11 cellular contexts compared by ENCODE assay signal in the genomic region with DNA sequence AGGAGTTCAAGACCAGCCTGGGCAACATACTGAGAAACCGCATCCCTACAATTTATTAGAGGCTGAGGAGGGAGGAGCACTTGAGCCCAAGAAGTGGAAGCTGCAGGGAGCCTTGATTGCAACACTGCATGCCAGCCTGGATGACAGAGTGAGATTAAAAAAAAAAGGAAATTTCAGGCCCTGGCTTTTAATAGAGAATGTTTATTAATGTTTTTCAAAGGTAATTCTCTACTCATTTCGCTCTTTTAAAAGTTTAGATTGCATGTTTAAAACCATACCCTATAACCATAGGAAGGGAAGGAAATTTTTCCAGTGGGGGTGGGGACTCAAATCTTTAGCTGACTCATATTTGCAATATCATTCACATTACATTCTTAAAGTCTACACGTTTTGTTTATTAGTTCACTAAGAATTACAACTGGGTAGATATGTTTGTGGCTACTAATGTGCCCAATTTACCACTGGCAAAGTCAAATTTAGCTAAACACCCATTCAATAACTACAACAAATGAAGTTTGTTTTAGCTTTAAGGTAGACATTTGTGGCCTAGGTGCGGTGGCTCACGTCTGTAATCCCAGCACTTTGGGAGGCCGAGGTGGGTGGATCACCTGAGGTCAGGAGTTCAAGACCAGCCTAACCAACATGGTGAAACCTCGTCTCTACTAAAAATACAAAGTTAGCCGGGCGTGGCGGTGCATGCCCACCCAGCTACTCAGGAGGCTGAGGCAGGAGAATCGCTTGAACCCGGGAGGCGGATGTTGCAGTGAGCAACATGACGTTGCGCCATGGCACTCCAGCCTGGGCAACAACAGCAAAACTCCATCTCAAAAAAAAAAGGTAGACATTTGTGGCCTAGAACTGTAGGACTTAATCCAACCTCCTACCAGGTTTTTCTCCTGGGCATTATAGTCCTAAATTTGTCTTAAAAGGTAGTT. TPM values are rescaled to one million over a fixed set of nuclear protein-coding genes. Genes with fewer than 3 reads are reported as not detected.
DNase-seq lines count a peak whose midpoint lies in the region; ATAC-seq and TF ChIP-seq lines count a peak whose summit lies in the region.
"Had no signal": no experiment of that assay in that cellular context is flagged by ENCODE, and none has a peak within 500 bp of the region (broad histone marks: within the 10 kb centered on the region; RNA-seq: fewer than 3 reads in every experiment).

No MANE protein-coding gene starts in this region.

- peaks cover 100% of the 10 kb centered on the region for H3K79me2 ChIP-seq in mammary epithelial cell (ENCODE audit: insufficient read depth, low read length)

- peak overlapping the region; percentile 48 for H3K4me3 ChIP-seq in NB4 (ENCODE audit: low read depth, low read length)
- H3K4me3 ChIP-seq in mammary epithelial cell (replicated peaks in 1 of 3; ENCODE audit: insufficient read depth in 1 of 3, low read depth in 2 of 3, low read length in 3 of 3) = no peak overlapping the region
- no peak overlapping the region for H3K4me3 ChIP-seq in neutrophil (ENCODE audit: low read depth in 1 of 2, low read length in 1 of 2)
- H3K4me3 ChIP-seq: prostate gland had no signal

- peaks cover 61% of the 10 kb centered on the region for H3K4me1 Mint-ChIP-seq in activated CD4-positive, alpha-beta T cell treated with anti-CD3 and anti-CD28 coated beads for 36 hours

- H3K9ac ChIP-seq in mammary epithelial cell (ENCODE audit: insufficient read depth, low read length) = no peak overlapping the region

- no peak for TF ChIP-seq POLR2A in NB4 (IDR thresholded peaks at IDR 0.05; ENCODE audit: extremely low read depth, insufficient read length)

- ATAC-seq in activated CD4-positive, alpha-beta T cell treated with anti-CD3 and anti-CD28 coated beads for 36 hours = no peak

- no peaks in the 10 kb centered on the region for H3K36me3 ChIP-seq in mammary epithelial cell (ENCODE audit: insufficient read depth, low read length)
- no peaks in the 10 kb centered on the region for H3K36me3 ChIP-seq in neutrophil
- H3K36me3 ChIP-seq: prostate gland had no signal

- no peaks in the 10 kb centered on the region for H3K27me3 Mint-ChIP-seq in activated CD4-positive, alpha-beta T cell treated with anti-CD3 and anti-CD28 coated beads for 36 hours

- no peaks in the 10 kb centered on the region for H3K9me3 ChIP-seq in mammary epithelial cell (replicated peaks; ENCODE audit: insufficient read depth, low read length)
- no peaks in the 10 kb centered on the region for H3K9me3 ChIP-seq in neutrophil
- H3K9me3 ChIP-seq: prostate gland had no signal

- 85% methylated on average over 15 of the region's 15 CpGs for WGBS in mammary epithelial cell (ENCODE audit: low coverage, missing lambda C conversion rate)

- TF ChIP-seq CTCF in NB4 (IDR thresholded peaks at IDR 0.05; ENCODE audit: low read depth, low read length) (no peak), mammary epithelial cell (conservative IDR thresholded peaks at IDR 0.05 in 1 of 2, IDR thresholded peaks at IDR 0.05 in 1 of 2; ENCODE audit: extremely low read depth in 1 of 2, insufficient read depth in 1 of 2, low read depth in 1 of 2, low read length in 2 of 2) (no peak), neutrophil (IDR thresholded peaks at IDR 0.05) (no peak)

- intact Hi-C loops in activated CD4-positive, alpha-beta T cell treated with anti-CD3 and anti-CD28 coated beads for 36 hours (cut with DNase I, micrococcal nuclease) = loop anchor here in 1 of 2 experiments (10.0 kb wide), 1 partner anchor 1712 kb away; a partner anchor contains a TSS
- intact Hi-C loops in mammary epithelial cell (cut with micrococcal nuclease) = loop anchor here (10.0 kb wide), 1 partner anchor 962 kb away; a partner anchor contains a TSS

- POLR2A ChIA-PET in activated CD4-positive, alpha-beta T cell treated with anti-CD3 and anti-CD28 coated beads for 36 hours (lab: Charles Lee) = interaction anchor here (0.7 kb wide), 1 partner anchor 409 kb away, joined by 11 read pairs; no protein-coding TSS in a partner anchor

- H3K4me1 ChIP-seq in mammary epithelial cell (ENCODE audit: insufficient read depth, low read length) (peaks cover 27% of the 10 kb centered on the region), neutrophil (ENCODE audit: control insufficient read depth in 1 of 2, insufficient read depth in 1 of 2, low read depth in 1 of 2, low read length in 1 of 2) (peaks cover 40 to 51% of the 10 kb centered on the region in 2 experiments)
- H3K4me1 ChIP-seq: prostate gland had no signal

- DNase-seq in activated CD4-positive, alpha-beta T cell treated with anti-CD3 and anti-CD28 coated beads for 36 hours = no peak
- DNase-seq in activated CD4-positive, alpha-beta T cell treated with anti-CD3 and anti-CD28 coated beads for 48 hours = no peak
- DNase-seq in NB4 (ENCODE audit: low read depth) (peak; percentile 81), mammary epithelial cell (peak; percentile 25), C1 segment of cervical spinal cord (lab: John Stamatoyannopoulos, UW) (no peak)
- DNase-seq in stimulated activated naive CD4-positive, alpha-beta T cell treated with Interleukin-2 at 50 U/mL for 16 hours (lab: John Stamatoyannopoulos, UW) = no peak
- DNase-seq in NK-92 treated with Interleukin-12 subunit alpha and Interleukin-12 subunit beta, amount 100 ng/mL, for 24 hours (lab: John Stamatoyannopoulos, UW) = no peak
- DNase-seq: amniotic stem cell, T1000 had no signal

- no TSS peak for BruUV-seq in mammary epithelial cell (replicated peaks; lab: Mats Ljungman, UMichigan)

- H4K20me1 ChIP-seq in mammary epithelial cell (ENCODE audit: insufficient read depth, low read length) = no peaks in the 10 kb centered on the region

- H3K4me3 Mint-ChIP-seq in activated CD4-positive, alpha-beta T cell treated with anti-CD3 and anti-CD28 coated beads for 36 hours = no peak overlapping the region

- peaks cover 13% of the 10 kb centered on the region for H3K36me3 Mint-ChIP-seq in activated CD4-positive, alpha-beta T cell treated with anti-CD3 and anti-CD28 coated beads for 36 hours (ENCODE audit: low read depth)

- in situ Hi-C loops in mammary epithelial cell (cut with MboI; ENCODE audit: low sequenced_read_pairs in 2 of 2) = loop anchor here in 1 of 2 donors (25.0 kb wide), 1 partner anchor 91 kb away; a partner anchor contains a TSS

- H3K27ac ChIP-seq in mammary epithelial cell (ENCODE audit: insufficient read depth, low read depth, low read length) (no peak overlapping the region), neutrophil (peak overlapping the region; percentile 64)
- H3K27ac ChIP-seq: prostate gland had no signal

- H2AFZ ChIP-seq in mammary epithelial cell (ENCODE audit: low read depth, low read length) = no peak overlapping the region

- CTCF ChIA-PET in activated CD4-positive, alpha-beta T cell treated with anti-CD3 and anti-CD28 coated beads for 36 hours (lab: Charles Lee) = interaction anchor here (0.7 kb wide), 1 partner anchor 40 kb away, joined by 3 read pairs; no protein-coding TSS in a partner anchor
- CTCF ChIA-PET in mammary epithelial cell (lab: Charles Lee; ENCODE audit: low non-redundant PET) = no interaction called here

- H3K27me3 ChIP-seq in mammary epithelial cell (ENCODE audit: insufficient read depth, low read length) (no peaks in the 10 kb centered on the region), neutrophil (no peaks in the 10 kb centered on the region)

- dilution Hi-C loops in mammary epithelial cell (cut with HindIII; ENCODE audit: low sequenced_read_pairs) = no loop called here

- H3K9me3 Mint-ChIP-seq in activated CD4-positive, alpha-beta T cell treated with anti-CD3 and anti-CD28 coated beads for 36 hours (ENCODE audit: low read depth) = no peaks in the 10 kb centered on the region

- H3K4me2 ChIP-seq in mammary epithelial cell (ENCODE audit: insufficient read depth, low read depth, low read length) = peak overlapping the region; percentile 20

- H3K27ac Mint-ChIP-seq in activated CD4-positive, alpha-beta T cell treated with anti-CD3 and anti-CD28 coated beads for 36 hours = peak overlapping the region; percentile 9

RNA-seq across cellular contexts. Expression of a gene that starts 5.0 kb away (rescaled TPM):
- total RNA-seq in activated CD4-positive, alpha-beta T cell treated with anti-CD3 and anti-CD28 coated beads for 36 hours = 10 to 100 TPM; 34.6 to 45.9 TPM
- total RNA-seq in mammary epithelial cell = 100 to 1,000 TPM in 1 of 2 donors, 10 to 100 TPM in 1; 88.9 to 104 TPM
- polyA plus RNA-seq in mammary epithelial cell = 36.7 TPM
- 103 TPM for polyA minus RNA-seq in mammary epithelial cell

RNA-seq across cellular contexts. Expression of a gene that starts 7.5 kb away (rescaled TPM):
- total RNA-seq in activated CD4-positive, alpha-beta T cell treated with anti-CD3 and anti-CD28 coated beads for 36 hours = 1 to 10 TPM in 1 of 2 experiments, under 1 TPM in 1; 0.59 to 2.2 TPM
- 1 to 10 TPM in 1 of 2 donors, under 1 TPM in 1; 0.17 to 5.6 TPM for total RNA-seq in mammary epithelial cell
- polyA plus RNA-seq in mammary epithelial cell = 2.4 TPM
- 1.4 TPM for polyA minus RNA-seq in mammary epithelial cell

Comparison
In these comparisons a context has a peak if more than half of its experiments do, and no peak if none do; other contexts are left out.
1. DNase-seq: peak in NB4 (single experiment) and mammary epithelial cell (single experiment); none in activated CD4-positive, alpha-beta T cell treated with anti-CD3 and anti-CD28 coated beads for 36 hours (single experiment), activated CD4-positive, alpha-beta T cell treated with anti-CD3 and anti-CD28 coated beads for 48 hours (single experiment), stimulated activated naive CD4-positive, alpha-beta T cell treated with Interleukin-2 at 50 U/mL for 16 hours (single experiment), C1 segment of cervical spinal cord (0 of 14) and NK-92 treated with Interleukin-12 subunit alpha and Interleukin-12 subunit beta, amount 100 ng/mL, for 24 hours (single experiment).